8 cellular contexts compared by ENCODE assay signal in genomic region chr9:137029058-137029922, GRCh38. TPM values are rescaled to one million over a fixed set of nuclear protein-coding genes. Genes with fewer than 3 reads are reported as not detected.
DNase-seq lines count a peak whose midpoint lies in the region; ATAC-seq, FAIRE-seq and TF ChIP-seq lines count a peak whose summit lies in the region.

No MANE protein-coding gene starts in this region.

- no peaks in the 10 kb centered on the region for H4K20me1 ChIP-seq in KMS-11 (ENCODE audit: insufficient read depth)
- no peaks in the 10 kb centered on the region for H4K20me1 ChIP-seq in K562 (replicated peaks; ENCODE audit: control insufficient read depth, insufficient read depth, low read length)

- H3K9me3 ChIP-seq in K562 (replicated peaks; ENCODE audit: control insufficient read depth, insufficient read depth, low read depth, low read length): no peaks in the 10 kb centered on the region
- no peaks in the 10 kb centered on the region for H3K9me3 ChIP-seq in iPS-18c (ENCODE audit: control insufficient read depth, insufficient read depth, low read length)
- no peaks in the 10 kb centered on the region for H3K9me3 ChIP-seq in skeletal muscle satellite cell (replicated peaks; ENCODE audit: low read length)

- no peak overlapping the region for H3K4me3 ChIP-seq in KMS-11 (IDR thresholded peaks at IDR 0.05; ENCODE audit: insufficient read depth, low read depth, low read length)
- peak overlapping the region; percentile 66 for H3K4me3 ChIP-seq in K562
- peak overlapping the region; percentile 71; the same call in 1 of the 2 replicates for H3K4me3 ChIP-seq in iPS-18c (ENCODE audit: insufficient read depth, low read depth, low read length)
- no peak overlapping the region for H3K4me3 ChIP-seq in skeletal muscle satellite cell (ENCODE audit: low read length)

- intact Hi-C loops in K562 (cut with micrococcal nuclease): loop anchor here (1.0 to 2.0 kb wide), 2 partner anchors 84 to 242 kb away; partner anchors contain the start of genes C8G and FBXW5

- no peak for TF ChIP-seq POLR2A in K562 (conservative IDR thresholded peaks at IDR 0.05)

- H3K9ac ChIP-seq in KMS-11: peak overlapping the region; percentile 54; the same call in 1 of the 2 replicates
- H3K9ac ChIP-seq in K562 (ENCODE audit: insufficient read depth in 1 of 2, low read depth in 2 of 2, low read length in 2 of 2): peak overlapping the region in 1 of 2 experiments; percentile 92; a peak in 2 of 4 replicates
- no peak overlapping the region for H3K9ac ChIP-seq in skeletal muscle satellite cell (ENCODE audit: low read depth, low read length)

- no peak overlapping the region for H3K27ac ChIP-seq in KMS-11
- no peak overlapping the region for H3K27ac ChIP-seq in K562 (ENCODE audit: extremely low read depth, low read depth, low read length)

- FAIRE-seq in K562 (lab: Jason Lieb, UNC): peak; percentile 89

- POLR2A ChIA-PET in K562 (lab: Yijun Ruan, JAX): interaction anchor here (0.6 to 1.0 kb wide), 5 partner anchors 8 to 611 kb away, joined by 3 to 4 read pairs (median 3); no protein-coding TSS in a partner anchor

- TF ChIP-seq EP300 in K562 (IDR thresholded peaks at IDR 0.05; ENCODE audit: low read length): no peak; the same call in 1 of the 2 replicates

- H3K36me3 ChIP-seq in KMS-11 (ENCODE audit: insufficient read depth) (no peaks in the 10 kb centered on the region), K562 (ENCODE audit: control insufficient read depth, insufficient read depth, low read length) (no peaks in the 10 kb centered on the region), skeletal muscle satellite cell (ENCODE audit: insufficient read depth, low read length) (no peaks in the 10 kb centered on the region)

- CTCF ChIA-PET in K562 (lab: Yijun Ruan, JAX; ENCODE audit: low intra/inter-chr PET ratio): interaction anchor here (0.9 to 3.0 kb wide), 5 partner anchors 15 to 245 kb away, joined by 3 to 17 read pairs (median 4); partner anchors contain the start of gene TMEM141

- H3K4me2 ChIP-seq in KMS-11 (peak overlapping the region; percentile 88), K562 (ENCODE audit: insufficient read depth, low read length) (peak overlapping the region; percentile 86), skeletal muscle satellite cell (ENCODE audit: low read length) (peak overlapping the region; percentile 91)

- H2AFZ ChIP-seq in KMS-11 (ENCODE audit: low read depth) (peak overlapping the region; percentile 91), K562 (ENCODE audit: low read depth, low read length) (0 out of 2 replicates have a peak overlapping the region, but pooled peaks have one; percentile 93)

- no TSS peak for BruUV-seq in K562 (replicated peaks; lab: Mats Ljungman, UMichigan)

- TF ChIP-seq CTCF in KMS-11 (conservative IDR thresholded peaks at IDR 0.05; ENCODE audit: low read depth, low read length) (peak; percentile 85), K562 (IDR thresholded peaks at IDR 0.05 in 2 of 3, conservative IDR thresholded peaks at IDR 0.05 in 1 of 3; ENCODE audit: insufficient read depth in 2 of 3, low read depth in 1 of 3, low read length in 3 of 3) (peak; percentile 89 to 92 (median 90))

- DNase-seq in NCI-H146 (lab: John Stamatoyannopoulos, UW): peak; percentile 59
- DNase-seq in NCI-H146 treated with DMSO at 0.1 percent for 48 hours (lab: John Stamatoyannopoulos, UW; ENCODE audit: unreplicated experiment): no peak
- DNase-seq in T1000 (lab: John Stamatoyannopoulos, UW): peak; percentile 49
- peak; percentile 78 to 89 (median 80) for DNase-seq in K562 (ENCODE audit: extremely low read depth in 1 of 4, low spot score in 3 of 4)
- DNase-seq in DMS153 treated with DMSO at 0.1 percent for 48 hours (lab: John Stamatoyannopoulos, UW; ENCODE audit: unreplicated experiment): no peak

- H3K9me1 ChIP-seq in K562 (ENCODE audit: control insufficient read depth, insufficient read depth, low read length): no peaks in the 10 kb centered on the region

- WGBS in K562 (ENCODE audit: insufficient coverage, low coverage, missing lambda C conversion rate): 17% methylated on average over 19 of the region's 19 CpGs

- TF ChIP-seq RAD21 in K562 (CRISPR knock-in tag; conservative IDR thresholded peaks at IDR 0.05 in 1 of 2, IDR thresholded peaks at IDR 0.05 in 1 of 2): peak; percentile 15 to 49; a peak in 3 of 4 replicates

- H3K79me2 ChIP-seq in KMS-11 (ENCODE audit: insufficient read depth, low read depth) (no peaks in the 10 kb centered on the region), K562 (ENCODE audit: control insufficient read depth, insufficient read depth, low read length) (peaks cover 3% of the 10 kb centered on the region; the same call in 1 of the 3 replicates)

- in situ Hi-C loops in K562 (cut with MboI): no loop called here

- ATAC-seq in K562: peak; percentile 93

- peaks cover 31% of the 10 kb centered on the region for H3K4me1 ChIP-seq in KMS-11 (ENCODE audit: low read depth, poor library complexity, severe bottlenecking)
- peaks cover 9 to 84% of the 10 kb centered on the region in 2 experiments; a peak in 4 of 5 replicates for H3K4me1 ChIP-seq in K562 (replicated peaks in 1 of 2; ENCODE audit: control insufficient read depth in 2 of 2, insufficient read depth in 2 of 2, low read length in 2 of 2)
- peaks cover 39% of the 10 kb centered on the region for H3K4me1 ChIP-seq in skeletal muscle satellite cell (ENCODE audit: control insufficient read depth, insufficient read depth, low read length)

- H3K27me3 ChIP-seq in KMS-11 (ENCODE audit: insufficient read depth, low read depth): peaks cover 8% of the 10 kb centered on the region; the same call in 1 of the 2 replicates
- H3K27me3 ChIP-seq in K562 (ENCODE audit: control insufficient read depth in 2 of 2, insufficient read depth in 2 of 2, low read length in 2 of 2): no peaks in the 10 kb centered on the region
- H3K27me3 ChIP-seq in skeletal muscle satellite cell (ENCODE audit: control insufficient read depth, insufficient read depth, low read length): peaks cover 9% of the 10 kb centered on the region

RNA-seq across cellular contexts. Expression of gene ABCA2, which starts 1.3 kb away (rescaled TPM):
- 47.9 and 167 TPM in 2 replicates for total RNA-seq in K562 (2011; cell fraction: chromatin; rRNA removed; ENCODE audit: low replicate concordance)
- 116 and 131 TPM in 2 replicates for total RNA-seq in K562 (2011; cell fraction: nucleolus; rRNA removed)
- 56.3 and 68.3 TPM in 2 replicates for total RNA-seq in K562 (2011; cell fraction: nucleoplasm; rRNA removed)
- total RNA-seq in K562 (2014; rRNA removed) (4.6 and 5.5 TPM in 2 replicates), K562 (2014; rRNA removed; fragmentation: Illumina TruSeq; extraction: Trizol) (0.69 and 0.99 TPM in 2 replicates), K562 (2015; rRNA removed; fragmentation: Illumina TruSeq; extraction: Trizol) (1.6 and 2.9 TPM in 2 replicates), K562 (2021) (12.1 and 14.9 TPM in 2 replicates)
- polyA plus RNA-seq in K562 (2011; rRNA removed) (12.1 and 24.4 TPM in 2 replicates), K562 (2014; fragmentation: Illumina TruSeq; extraction: Trizol) (6.1 and 9.9 TPM in 2 replicates), K562 (2014; fragmentation: Nextera tagmentation; extraction: Ambion mirVana) (not detected), K562 (2014; rRNA removed) (16.2 and 16.3 TPM in 2 replicates)
- 19.7 and 23.3 TPM in 2 replicates for polyA plus RNA-seq in K562 (2011; cell fraction: cytosol; rRNA removed)
- 253 and 318 TPM in 2 replicates for polyA plus RNA-seq in K562 (2011; cell fraction: nucleus; rRNA removed)
- 13.8 and 24.2 TPM in 2 replicates for polyA plus RNA-seq in K562 (2012)
- polyA minus RNA-seq in K562 (2011; rRNA and poly(A)+ RNA removed): 6.6 and 8.6 TPM in 2 replicates
- polyA minus RNA-seq in K562 (2011; cell fraction: cytosol; rRNA and poly(A)+ RNA removed): 13.4 and 28.5 TPM in 2 replicates
- 43.2 and 52.5 TPM in 2 replicates for polyA minus RNA-seq in K562 (2011; cell fraction: nucleus; rRNA and poly(A)+ RNA removed)
- 12.7 and 20.3 TPM in 2 replicates for total RNA-seq in skeletal muscle satellite cell (2012; rRNA removed)

RNA-seq across cellular contexts. Expression of gene FUT7, which starts 2.6 kb away (rescaled TPM):
- not detected in 2 replicates for total RNA-seq in K562 (2011; cell fraction: chromatin; rRNA removed; ENCODE audit: low replicate concordance)
- not detected in 2 replicates for total RNA-seq in K562 (2011; cell fraction: nucleolus; rRNA removed)
- total RNA-seq in K562 (2011; cell fraction: nucleoplasm; rRNA removed): not detected in 2 replicates
- total RNA-seq in K562 (2014; rRNA removed) (not detected in 2 replicates), K562 (2014; rRNA removed; fragmentation: Illumina TruSeq; extraction: Trizol) (not detected in 2 replicates), K562 (2015; rRNA removed; fragmentation: Illumina TruSeq; extraction: Trizol) (not detected in 2 replicates), K562 (2021) (not detected in 2 replicates)
- polyA plus RNA-seq in K562 (2011; rRNA removed) (not detected in 2 replicates), K562 (2014; fragmentation: Illumina TruSeq; extraction: Trizol) (not detected in 2 replicates), K562 (2014; fragmentation: Nextera tagmentation; extraction: Ambion mirVana) (not detected), K562 (2014; rRNA removed) (not detected in 2 replicates)
- polyA plus RNA-seq in K562 (2011; cell fraction: cytosol; rRNA removed): not detected in 2 replicates
- polyA plus RNA-seq in K562 (2011; cell fraction: nucleus; rRNA removed): not detected in 2 replicates
- polyA plus RNA-seq in K562 (2012): not detected in 2 replicates
- not detected in 2 replicates for polyA minus RNA-seq in K562 (2011; rRNA and poly(A)+ RNA removed)
- polyA minus RNA-seq in K562 (2011; cell fraction: cytosol; rRNA and poly(A)+ RNA removed): not detected in 2 replicates
- not detected in 2 replicates for polyA minus RNA-seq in K562 (2011; cell fraction: nucleus; rRNA and poly(A)+ RNA removed)
- total RNA-seq in skeletal muscle satellite cell (2012; rRNA removed): not detected in 2 replicates

RNA-seq across cellular contexts. Expression of gene NPDC1, which starts 16.7 kb away (rescaled TPM):
- total RNA-seq in K562 (2011; cell fraction: chromatin; rRNA removed; ENCODE audit: low replicate concordance): 1.1 and 4.2 TPM in 2 replicates
- total RNA-seq in K562 (2011; cell fraction: nucleolus; rRNA removed): 3.2 and 6.0 TPM in 2 replicates
- total RNA-seq in K562 (2011; cell fraction: nucleoplasm; rRNA removed): 1.5 and 3.6 TPM in 2 replicates
- total RNA-seq in K562 (2014; rRNA removed) (0.09 and 0.90 TPM in 2 replicates), K562 (2014; rRNA removed; fragmentation: Illumina TruSeq; extraction: Trizol) (not detected in 2 replicates), K562 (2015; rRNA removed; fragmentation: Illumina TruSeq; extraction: Trizol) (0.22 TPM in 1 of 2 replicates, not detected in the other), K562 (2021) (1.5 and 2.1 TPM in 2 replicates)
- polyA plus RNA-seq in K562 (2011; rRNA removed) (1.3 and 3.9 TPM in 2 replicates), K562 (2014; fragmentation: Illumina TruSeq; extraction: Trizol) (0.06 and 0.21 TPM in 2 replicates), K562 (2014; fragmentation: Nextera tagmentation; extraction: Ambion mirVana) (not detected), K562 (2014; rRNA removed) (0.85 and 2.4 TPM in 2 replicates)
- polyA plus RNA-seq in K562 (2011; cell fraction: cytosol; rRNA removed): 3.5 and 4.2 TPM in 2 replicates
- 32.5 and 34.7 TPM in 2 replicates for polyA plus RNA-seq in K562 (2011; cell fraction: nucleus; rRNA removed)
- polyA plus RNA-seq in K562 (2012): 0.85 and 3.1 TPM in 2 replicates
- 0.14 and 0.18 TPM in 2 replicates for polyA minus RNA-seq in K562 (2011; rRNA and poly(A)+ RNA removed)
- polyA minus RNA-seq in K562 (2011; cell fraction: cytosol; rRNA and poly(A)+ RNA removed): 0.95 and 3.5 TPM in 2 replicates
- 2.0 and 3.9 TPM in 2 replicates for polyA minus RNA-seq in K562 (2011; cell fraction: nucleus; rRNA and poly(A)+ RNA removed)
- total RNA-seq in skeletal muscle satellite cell (2012; rRNA removed): 22.1 and 22.5 TPM in 2 replicates

RNA-seq across cellular contexts. Expression of gene ENTPD2, which starts 24.6 kb away (rescaled TPM):
- total RNA-seq in K562 (2011; cell fraction: chromatin; rRNA removed; ENCODE audit: low replicate concordance): 1.2 and 5.3 TPM in 2 replicates
- total RNA-seq in K562 (2011; cell fraction: nucleolus; rRNA removed): 3.3 and 4.3 TPM in 2 replicates
- 2.6 and 2.9 TPM in 2 replicates for total RNA-seq in K562 (2011; cell fraction: nucleoplasm; rRNA removed)
- total RNA-seq in K562 (2014; rRNA removed): 0.12 and 0.14 TPM in 2 replicates
- not detected in 2 replicates for total RNA-seq in K562 (2014; rRNA removed; fragmentation: Illumina TruSeq; extraction: Trizol)
- not detected in 2 replicates for total RNA-seq in K562 (2015; rRNA removed; fragmentation: Illumina TruSeq; extraction: Trizol)
- total RNA-seq in K562 (2021): 0.60 and 0.85 TPM in 2 replicates
- 0.11 and 0.51 TPM in 2 replicates for polyA plus RNA-seq in K562 (2011; rRNA removed)
- polyA plus RNA-seq in K562 (2011; cell fraction: cytosol; rRNA removed): 0.22 and 0.41 TPM in 2 replicates
- 4.8 and 5.7 TPM in 2 replicates for polyA plus RNA-seq in K562 (2011; cell fraction: nucleus; rRNA removed)
- polyA plus RNA-seq in K562 (2012): 0.15 and 0.23 TPM in 2 replicates
- 0.17 and 0.21 TPM in 2 replicates for polyA plus RNA-seq in K562 (2014; fragmentation: Illumina TruSeq; extraction: Trizol)
- under 1 TPM in 1 of 2 experiments, not detected in 1; 0.04 TPM for polyA plus RNA-seq in K562 (2014; fragmentation: Nextera tagmentation; extraction: Ambion mirVana)
- polyA plus RNA-seq in K562 (2014; rRNA removed): 0.22 TPM in 1 of 2 replicates, not detected in the other
- not detected in 2 replicates for polyA minus RNA-seq in K562 (2011; rRNA and poly(A)+ RNA removed)
- polyA minus RNA-seq in K562 (2011; cell fraction: cytosol; rRNA and poly(A)+ RNA removed): 0.57 and 1.3 TPM in 2 replicates
- 0.94 and 1.2 TPM in 2 replicates for polyA minus RNA-seq in K562 (2011; cell fraction: nucleus; rRNA and poly(A)+ RNA removed)
- total RNA-seq in skeletal muscle satellite cell (2012; rRNA removed): not detected in 2 replicates

RNA-seq across cellular contexts. Expression of gene CLIC3, which starts 32.9 kb away (rescaled TPM):
- not detected in 2 replicates for total RNA-seq in K562 (2011; cell fraction: chromatin; rRNA removed; ENCODE audit: low replicate concordance)
- total RNA-seq in K562 (2011; cell fraction: nucleolus; rRNA removed): not detected in 2 replicates
- not detected in 2 replicates for total RNA-seq in K562 (2011; cell fraction: nucleoplasm; rRNA removed)
- total RNA-seq in K562 (2014; rRNA removed): not detected in 2 replicates
- not detected in 2 replicates for total RNA-seq in K562 (2014; rRNA removed; fragmentation: Illumina TruSeq; extraction: Trizol)
- not detected in 2 replicates for total RNA-seq in K562 (2015; rRNA removed; fragmentation: Illumina TruSeq; extraction: Trizol)
- total RNA-seq in K562 (2021): 0.18 and 0.29 TPM in 2 replicates
- polyA plus RNA-seq in K562 (2011; rRNA removed): 0.07 TPM in 1 of 2 replicates, not detected in the other
- 0.22 and 1.1 TPM in 2 replicates for polyA plus RNA-seq in K562 (2011; cell fraction: cytosol; rRNA removed)
- polyA plus RNA-seq in K562 (2011; cell fraction: nucleus; rRNA removed): 0.34 and 0.65 TPM in 2 replicates
- polyA plus RNA-seq in K562 (2012): 0.58 and 0.59 TPM in 2 replicates
- polyA plus RNA-seq in K562 (2014; fragmentation: Illumina TruSeq; extraction: Trizol): not detected in 2 replicates
- polyA plus RNA-seq in K562 (2014; fragmentation: Nextera tagmentation; extraction: Ambion mirVana): not detected
- polyA plus RNA-seq in K562 (2014; rRNA removed): 0.27 TPM in 1 of 2 replicates, not detected in the other
- polyA minus RNA-seq in K562 (2011; rRNA and poly(A)+ RNA removed): not detected in 2 replicates
- polyA minus RNA-seq in K562 (2011; cell fraction: cytosol; rRNA and poly(A)+ RNA removed): not detected in 2 replicates
- 0.27 and 0.44 TPM in 2 replicates for polyA minus RNA-seq in K562 (2011; cell fraction: nucleus; rRNA and poly(A)+ RNA removed)
- 0.44 and 0.51 TPM in 2 replicates for total RNA-seq in skeletal muscle satellite cell (2012; rRNA removed)

Comparison
In these comparisons a context has a peak if more than half of its experiments do, and no peak if none do; other contexts are left out.
1. DNase-seq: peak in NCI-H146 (single experiment), T1000 (single experiment) and K562 (4 of 4); none in NCI-H146 treated with DMSO at 0.1 percent for 48 hours (single experiment) and DMS153 treated with DMSO at 0.1 percent for 48 hours (single experiment).
2. H3K4me3 ChIP-seq: peak in K562 (single experiment) and iPS-18c (single experiment); none in KMS-11 (single experiment) and skeletal muscle satellite cell (single experiment).
3. Peak in every context shown above with its lines, with median percentiles within 50 percentile points of each other: H3K4me2 ChIP-seq.